ENCODE assay signal across 22 cellular contexts in genomic region chr2:226295123-226295522, GRCh38.
"Had no signal": no experiment of that assay in that cellular context is flagged by ENCODE, and none has a peak within 500 bp of the region (broad histone marks: within the 10 kb centered on the region; RNA-seq: fewer than 3 reads in every experiment).

No MANE protein-coding gene starts in this region.

- H3K27me3 Mint-ChIP-seq: IgD-negative memory B cell had no signal

- H3K36me3 Mint-ChIP-seq: activated CD4-positive, alpha-beta memory T cell treated with anti-CD3 and anti-CD28 coated beads for 36 hours; activated naive CD4-positive, alpha-beta T cell treated with anti-CD3 and anti-CD28 coated beads, Interleukin-2, amount 50 U/mL, for 24 hours; IgD-negative memory B cell; T-cell had no signal

- DNase-seq: activated CD4-positive, alpha-beta memory T cell treated with anti-CD3 and anti-CD28 coated beads for 36 hours; activated CD4-positive, alpha-beta T cell treated with anti-CD3 and anti-CD28 coated beads, Interleukin-2, amount 10 ng/mL, durations not matched to agents 7 days and 5 days; activated CD4-positive, CD25-positive, alpha-beta regulatory T cell; activated CD8-positive, alpha-beta memory T cell treated with anti-CD3 and anti-CD28 coated beads for 24 hours; activated T-cell treated with anti-CD3 and anti-CD28 coated beads for 4 hours; amniotic stem cell; brain microvascular endothelial cell; cerebellar nuclear complex; KG1; NCI-H1048; NCI-H2029 treated with DMSO at 0.1 percent for 48 hours; NCI-H774; NK-92 treated with Interleukin-12 subunit alpha and Interleukin-12 subunit beta, amount 100 ng/mL, for 24 hours; OCI-M1; RPMI8226; T-cell; T-helper 2 cell; T1000 had no signal

- H3K4me3 Mint-ChIP-seq: activated CD4-positive, alpha-beta memory T cell treated with anti-CD3 and anti-CD28 coated beads for 36 hours; activated CD4-positive, alpha-beta T cell treated with anti-CD3 and anti-CD28 coated beads, Interleukin-2, amount 10 ng/mL, durations not matched to agents 7 days and 5 days; activated naive CD4-positive, alpha-beta T cell treated with anti-CD3 and anti-CD28 coated beads, Interleukin-2, amount 50 U/mL, for 24 hours; IgD-negative memory B cell; T-cell had no signal

- H3K27ac Mint-ChIP-seq: activated CD4-positive, alpha-beta memory T cell treated with anti-CD3 and anti-CD28 coated beads for 36 hours; activated CD4-positive, alpha-beta T cell treated with anti-CD3 and anti-CD28 coated beads, Interleukin-2, amount 10 ng/mL, durations not matched to agents 7 days and 5 days; activated naive CD4-positive, alpha-beta T cell treated with anti-CD3 and anti-CD28 coated beads, Interleukin-2, amount 50 U/mL, for 24 hours; IgD-negative memory B cell; T-cell had no signal

- H3K4me1 Mint-ChIP-seq: activated CD4-positive, alpha-beta T cell treated with anti-CD3 and anti-CD28 coated beads, Interleukin-2, amount 10 ng/mL, durations not matched to agents 7 days and 5 days; activated naive CD4-positive, alpha-beta T cell treated with anti-CD3 and anti-CD28 coated beads, Interleukin-2, amount 50 U/mL, for 24 hours; T-cell had no signal

- ATAC-seq: Panc1, Right ventricle myocardium inferior, T-cell had no signal
